ENCODE assay signal across 9 cellular contexts in genomic region chr19:44808463-44809371, GRCh38. TPM values are rescaled to one million over a fixed set of nuclear protein-coding genes. Genes with fewer than 3 reads are reported as not detected.
DNase-seq lines count a peak whose midpoint lies in the region; ATAC-seq and TF ChIP-seq lines count a peak whose summit lies in the region.
"Had no signal": no experiment of that assay in that cellular context is flagged by ENCODE, and none has a peak within 500 bp of the region (broad histone marks: within the 10 kb centered on the region; RNA-seq: fewer than 3 reads in every experiment).

BCAM (plus strand) TSS chr19:44809103; CDS start chr19:44809125, 22 bp downstream.

- TSS peak; percentile 95 for BruUV-seq in Caco-2 (replicated peaks; lab: Mats Ljungman, UMichigan)

- no peak for TF ChIP-seq POLR2A in breast epithelium (IDR thresholded peaks at IDR 0.05)

- no peak for TF ChIP-seq CTCF in Caco-2 (IDR thresholded peaks at IDR 0.05; ENCODE audit: insufficient read depth in 1 of 2, low read depth in 1 of 2, low read length in 1 of 2, severe bottlenecking in 1 of 2, unreplicated experiment in 1 of 2)
- TF ChIP-seq CTCF in breast epithelium (IDR thresholded peaks at IDR 0.05): no peak

- no peaks in the 10 kb centered on the region for H3K9me3 ChIP-seq in Caco-2
- H3K9me3 ChIP-seq in breast epithelium: no peaks in the 10 kb centered on the region

- H3K36me3 ChIP-seq in Caco-2 (ENCODE audit: control insufficient read depth, insufficient read depth, low read length): peaks cover 5% of the 10 kb centered on the region
- H3K36me3 ChIP-seq in breast epithelium: no peaks in the 10 kb centered on the region

- CTCF ChIA-PET in Caco-2 (lab: Charles Lee): interaction anchor here (0.5 to 4.0 kb wide), 14 partner anchors 9 to 379 kb away, joined by 3 to 53 read pairs (median 6); partner anchors contain the start of genes CBLC and NECTIN2

- peak within 1 kb of the TSS; percentile 95 for H3K27ac Mint-ChIP-seq in Caco-2 (ENCODE audit: unreplicated experiment)

- H3K27ac ChIP-seq in breast epithelium: peak within 1 kb of the TSS; percentile 86 to 88
- H3K27ac ChIP-seq: KMS-11 had no signal

- intact Hi-C loops in Caco-2 (cut with micrococcal nuclease; ENCODE audit: unreplicated experiment) (loop anchor here (1.0 to 2.0 kb wide), 5 partner anchors 8 to 84 kb away; partner anchors contain the start of gene CBLC), breast epithelium (cut with DNase I; ENCODE audit: low total_unique reads) (no loop called here)

- peak within 1 kb of the TSS; percentile 82 for H3K4me3 Mint-ChIP-seq in Caco-2 (ENCODE audit: unreplicated experiment)

- peaks cover 66% of the 10 kb centered on the region for H3K36me3 Mint-ChIP-seq in Caco-2 (ENCODE audit: insufficient read depth, unreplicated experiment)

- no peak for ATAC-seq in HG03108 (IDR thresholded peaks at IDR 0.05; ENCODE audit: unreplicated experiment)

- POLR2A ChIA-PET in Caco-2 (lab: Charles Lee): interaction anchor here (0.6 to 2.7 kb wide), 8 partner anchors 11 to 105 kb away, joined by 3 to 30 read pairs (median 4); partner anchors contain the start of gene NECTIN2

- H3K4me1 Mint-ChIP-seq in Caco-2 (ENCODE audit: low read depth, unreplicated experiment): peaks cover 45% of the 10 kb centered on the region

- H3K27me3 ChIP-seq in Caco-2 (replicated peaks; ENCODE audit: control insufficient read depth, insufficient read depth, low read length) (no peaks in the 10 kb centered on the region), breast epithelium (no peaks in the 10 kb centered on the region)

- H3K9me3 Mint-ChIP-seq in Caco-2 (ENCODE audit: unreplicated experiment): peaks cover 2% of the 10 kb centered on the region

- H3K4me3 ChIP-seq in Caco-2 (ENCODE audit: low read depth, low read length) (peak within 1 kb of the TSS; percentile 79), breast epithelium (peak within 1 kb of the TSS; percentile 54 to 84 (median 60)), iPS-11a (ENCODE audit: low read depth, low read length) (peak within 1 kb of the TSS; percentile 69)

- DNase-seq in Caco-2 (peak; percentile 86), NCI-H146 treated with DMSO at 0.1 percent for 48 hours (lab: John Stamatoyannopoulos, UW; ENCODE audit: unreplicated experiment) (peak; percentile 53), breast epithelium (ENCODE audit: low spot score in 2 of 2) (peak; percentile 64 to 81), renal cortical epithelial cell (ENCODE audit: low read depth) (no peak), NCI-H128 (lab: John Stamatoyannopoulos, UW; ENCODE audit: unreplicated experiment) (no peak), GM19238 (ENCODE audit: insufficient read length, low spot score) (no peak)

- no peaks in the 10 kb centered on the region for H3K27me3 Mint-ChIP-seq in Caco-2 (ENCODE audit: insufficient read depth, unreplicated experiment)

- H3K4me1 ChIP-seq in Caco-2 (peaks cover 27% of the 10 kb centered on the region), breast epithelium (peaks cover 4 to 10% of the 10 kb centered on the region in 2 donors)

RNA-seq across cellular contexts. Expression of gene BCAM, which starts in this region (rescaled TPM):
- total RNA-seq in Caco-2 (2022): 230 and 244 TPM in 2 replicates
- 100 to 1,000 TPM in 1 of 3 donors, 10 to 100 TPM in 2; 17.1 to 102 (median 75.4) TPM for total RNA-seq in breast epithelium
- 7.5 and 186 TPM in 2 replicates for total RNA-seq in renal cortical epithelial cell

Comparison
In these comparisons a context has a peak if more than half of its experiments do, and no peak if none do; other contexts are left out.
1. DNase-seq: peak in Caco-2 (2 of 2), NCI-H146 treated with DMSO at 0.1 percent for 48 hours (single experiment) and breast epithelium (2 of 2); none in renal cortical epithelial cell (single experiment), NCI-H128 (single experiment) and GM19238 (single experiment).
2. Peak in every context shown above with its lines, with median percentiles within 50 percentile points of each other: H3K4me3 ChIP-seq.